14 cellular contexts compared by ENCODE assay signal in genomic region chr4:169351860-169352259, GRCh38.
DNase-seq lines count a peak whose midpoint lies in the region; ATAC-seq, FAIRE-seq and TF ChIP-seq lines count a peak whose summit lies in the region.
"Had no signal": no experiment of that assay in that cellular context is flagged by ENCODE, and none has a peak within 500 bp of the region (broad histone marks: within the 10 kb centered on the region; RNA-seq: fewer than 3 reads in every experiment).

No MANE protein-coding gene starts in this region.

- H3K9me3 ChIP-seq in kidney (ENCODE audit: control insufficient read depth in 1 of 2, low read length in 2 of 2) (no peaks in the 10 kb centered on the region), stomach (no peaks in the 10 kb centered on the region)
- H3K9me3 ChIP-seq: transverse colon had no signal

- DNase-seq in NCI-H82 (lab: John Stamatoyannopoulos, UW) (peak; percentile 2), NCI-H82 treated with DMSO at 0.1 percent for 48 hours (lab: John Stamatoyannopoulos, UW; ENCODE audit: unreplicated experiment) (no peak), cardiac fibroblast (ENCODE audit: low read depth in 2 of 2) (peak; percentile 25 to 85), kidney (no peak), stomach (peak; percentile 75), D341Med (ENCODE audit: low spot score) (no peak), HuH-7 (ENCODE audit: low spot score) (no peak)
- DNase-seq: activated B cell treated with CpG ODN at 0.5 μM for 24 hours, activated T-cell treated with anti-CD3 and anti-CD28 coated beads for 4 hours, COR-L47, NCI-H2107, transverse colon had no signal

- WGBS in stomach, 5 donors: 25 to 43% (median 29%) methylated on average over 7 of the region's 7 CpGs

- TF ChIP-seq POLR2A in stomach (IDR thresholded peaks at IDR 0.05): no peak

- TF ChIP-seq EP300 in stomach (IDR thresholded peaks at IDR 0.05): no peak

- H3K4me1 ChIP-seq in kidney (ENCODE audit: control insufficient read depth in 1 of 2, insufficient read depth in 1 of 2, low read depth in 1 of 2, low read length in 2 of 2) (peaks cover 0 to 8% of the 10 kb centered on the region in 2 donors), stomach (peaks cover 0 to 14% (median 9%) of the 10 kb centered on the region in 4 donors)
- H3K4me1 ChIP-seq: transverse colon had no signal

- H3K27ac ChIP-seq in kidney (ENCODE audit: low read depth in 2 of 2, low read length in 2 of 2) (peak overlapping the region; percentile 2 to 85), stomach (peak overlapping the region in 4 of 5 donors; percentile 41 to 74 (median 61))
- H3K27ac ChIP-seq: KMS-11, transverse colon had no signal

- peak; percentile 90 for FAIRE-seq in kidney (lab: Jason Lieb, UNC)

- TF ChIP-seq CTCF in cardiac fibroblast (IDR thresholded peaks at IDR 0.05; ENCODE audit: low read depth, low read length) (no peak), kidney (IDR thresholded peaks at IDR 0.05; ENCODE audit: borderline replicate concordance, extremely low read depth, insufficient read depth) (no peak), stomach (IDR thresholded peaks at IDR 0.05) (no peak)

- no peak for ATAC-seq in HG02642 (IDR thresholded peaks at IDR 0.05; ENCODE audit: poor library complexity, unreplicated experiment)

- H3K4me3 ChIP-seq in cardiac fibroblast (replicated peaks in 1 of 2; ENCODE audit: low read depth in 2 of 2, low read length in 2 of 2) (no peak overlapping the region), kidney (ENCODE audit: low read length in 2 of 2) (peak overlapping the region in 1 of 2 donors; percentile 25), stomach (no peak overlapping the region)
- H3K4me3 ChIP-seq: transverse colon had no signal

- no peaks in the 10 kb centered on the region for H3K36me3 ChIP-seq in kidney (ENCODE audit: control insufficient read depth in 1 of 2, insufficient read depth in 2 of 2, low read length in 2 of 2)
- no peaks in the 10 kb centered on the region for H3K36me3 ChIP-seq in stomach
- H3K36me3 ChIP-seq: transverse colon had no signal

- intact Hi-C loops in kidney (cut with DNase I): no loop called here
- intact Hi-C loops in stomach (cut with DNase I; ENCODE audit: low total_unique reads): no loop called here

- no peak overlapping the region for H3K9ac ChIP-seq in kidney (ENCODE audit: low read length in 2 of 2)
- H3K9ac ChIP-seq: KMS-11 had no signal

- no peaks in the 10 kb centered on the region for H3K27me3 ChIP-seq in stomach
- H3K27me3 ChIP-seq: transverse colon had no signal

Comparison
In these comparisons a context has a peak if more than half of its experiments do, and no peak if none do; other contexts are left out.
1. DNase-seq: peak in NCI-H82 (single experiment), cardiac fibroblast (2 of 2) and stomach (single experiment); none in NCI-H82 treated with DMSO at 0.1 percent for 48 hours (single experiment), kidney (single experiment), D341Med (single experiment) and HuH-7 (single experiment).